In genomic region chr14:90034835-90035525, GRCh38 we compare ENCODE assay signal across 18 cellular contexts. TPM values are rescaled to one million over a fixed set of nuclear protein-coding genes. Genes with fewer than 3 reads are reported as not detected.
DNase-seq lines count a peak whose midpoint lies in the region; ATAC-seq, FAIRE-seq and TF ChIP-seq lines count a peak whose summit lies in the region.
"Had no signal": no experiment of that assay in that cellular context is flagged by ENCODE, and none has a peak within 500 bp of the region (broad histone marks: within the 10 kb centered on the region; RNA-seq: fewer than 3 reads in every experiment).

No MANE protein-coding gene starts in this region.

- no peaks in the 10 kb centered on the region for H4K20me1 ChIP-seq in K562 (replicated peaks; ENCODE audit: control insufficient read depth, insufficient read depth, low read length)
- H4K20me1 ChIP-seq: BLaER1 had no signal

- TF ChIP-seq CTCF in K562 (IDR thresholded peaks at IDR 0.05 in 2 of 3, conservative IDR thresholded peaks at IDR 0.05 in 1 of 3; ENCODE audit: insufficient read depth in 2 of 3, low read depth in 1 of 3, low read length in 3 of 3): no peak

- ATAC-seq in stimulated activated naive CD8-positive, alpha-beta T cell treated with anti-CD3 and anti-CD28 coated beads, Interleukin-15, amount 100 ng/mL, for 72 hours: no peak
- ATAC-seq in stimulated activated naive CD8-positive, alpha-beta T cell treated with anti-CD3 and anti-CD28 coated beads, Interleukin-15, Interleukin-2, amounts not matched to agents 100 U/mL and 50 U/mL, for 24 hours: no peak
- ATAC-seq in K562 (no peak), GM18861 (IDR thresholded peaks at IDR 0.05; ENCODE audit: unreplicated experiment) (no peak)
- ATAC-seq: HCT116, Panc1 had no signal

- H3K27ac ChIP-seq in K562 (ENCODE audit: extremely low read depth, low read depth, low read length): no peak overlapping the region
- H3K27ac ChIP-seq: 22Rv1, BLaER1, GM23248 had no signal

- BruUV-seq in K562 (replicated peaks; lab: Mats Ljungman, UMichigan): no TSS peak

- intact Hi-C loops in K562 (cut with micrococcal nuclease): no loop called here

- no peak for FAIRE-seq in K562 (lab: Jason Lieb, UNC)
- FAIRE-seq: HTR-8/SVneo had no signal

- H2AFZ ChIP-seq in K562 (ENCODE audit: low read depth, low read length): no peak overlapping the region
- H2AFZ ChIP-seq: GM23248 had no signal

- DNase-seq in NCI-H82 (lab: John Stamatoyannopoulos, UW) (peak; percentile 38), NCI-H82 treated with DMSO at 0.1 percent for 48 hours (lab: John Stamatoyannopoulos, UW; ENCODE audit: unreplicated experiment) (no peak), K562 (ENCODE audit: extremely low read depth in 1 of 4, low spot score in 3 of 4) (no peak)
- DNase-seq in stimulated activated naive CD8-positive, alpha-beta T cell treated with anti-CD3 and anti-CD28 coated beads, Interleukin-15, amount 100 ng/mL, for 72 hours: no peak
- no peak for DNase-seq in stimulated activated naive CD8-positive, alpha-beta T cell treated with anti-CD3 and anti-CD28 coated beads, Interleukin-15, Interleukin-2, amounts not matched to agents 100 U/mL and 50 U/mL, for 24 hours
- no peak for DNase-seq in stimulated activated naive CD4-positive, alpha-beta T cell treated with Interleukin-2 at 50 U/mL for 16 hours (lab: John Stamatoyannopoulos, UW)
- no peak for DNase-seq in activated effector memory CD4-positive, alpha-beta T cell treated with Interleukin-2 at 50 U/mL for 16 hours
- DNase-seq: GM23248, NCI-H1436 treated with DMSO at 0.1 percent for 48 hours, NCI-H345, Right ventricle myocardium superior, SK-N-SH had no signal

- H3K9me3 ChIP-seq in K562 (replicated peaks; ENCODE audit: control insufficient read depth, insufficient read depth, low read depth, low read length): no peaks in the 10 kb centered on the region
- H3K9me3 ChIP-seq: SK-N-SH had no signal

- no peak overlapping the region for H3K9ac ChIP-seq in K562 (ENCODE audit: insufficient read depth in 1 of 2, low read depth in 2 of 2, low read length in 2 of 2)
- H3K9ac ChIP-seq: BLaER1, GM23248, SK-N-SH had no signal

- H3K27ac Mint-ChIP-seq in stimulated activated naive CD8-positive, alpha-beta T cell treated with anti-CD3 and anti-CD28 coated beads, Interleukin-15, amount 100 ng/mL, for 72 hours: peak overlapping the region; percentile 48

- H3K9me3 Mint-ChIP-seq in stimulated activated naive CD8-positive, alpha-beta T cell treated with anti-CD3 and anti-CD28 coated beads, Interleukin-15, amount 100 ng/mL, for 72 hours: no peaks in the 10 kb centered on the region

- POLR2A ChIA-PET in K562 (lab: Yijun Ruan, JAX): no interaction called here

- no peak overlapping the region for H3K4me2 ChIP-seq in K562 (ENCODE audit: insufficient read depth, low read length)
- H3K4me2 ChIP-seq: BLaER1, SK-N-SH had no signal

- no peak for TF ChIP-seq POLR2A in K562 (conservative IDR thresholded peaks at IDR 0.05)

- in situ Hi-C loops in K562 (cut with MboI): no loop called here

- H3K4me3 Mint-ChIP-seq in stimulated activated naive CD8-positive, alpha-beta T cell treated with anti-CD3 and anti-CD28 coated beads, Interleukin-15, amount 100 ng/mL, for 72 hours: no peak overlapping the region

- 96% methylated on average over 4 of the region's 6 CpGs for WGBS in K562 (ENCODE audit: insufficient coverage, low coverage, missing lambda C conversion rate)

- H3K4me1 Mint-ChIP-seq in stimulated activated naive CD8-positive, alpha-beta T cell treated with anti-CD3 and anti-CD28 coated beads, Interleukin-15, amount 100 ng/mL, for 72 hours: no peaks in the 10 kb centered on the region

- no peaks in the 10 kb centered on the region for H3K27me3 ChIP-seq in K562 (ENCODE audit: control insufficient read depth in 2 of 2, insufficient read depth in 2 of 2, low read length in 2 of 2)
- H3K27me3 ChIP-seq: BLaER1 had no signal

- TF ChIP-seq EP300 in K562 (IDR thresholded peaks at IDR 0.05; ENCODE audit: low read length): no peak

- H3K36me3 ChIP-seq in K562 (ENCODE audit: control insufficient read depth, insufficient read depth, low read length): peaks cover 36% of the 10 kb centered on the region

- CTCF ChIA-PET in K562 (lab: Yijun Ruan, JAX; ENCODE audit: low intra/inter-chr PET ratio): no interaction called here

- H3K79me2 ChIP-seq in K562 (ENCODE audit: control insufficient read depth, insufficient read depth, low read length): no peaks in the 10 kb centered on the region

- no peak overlapping the region for H3K4me3 ChIP-seq in K562
- H3K4me3 ChIP-seq: BLaER1, GM23248 had no signal

- no peak for TF ChIP-seq RAD21 in K562 (CRISPR knock-in tag; conservative IDR thresholded peaks at IDR 0.05 in 1 of 2, IDR thresholded peaks at IDR 0.05 in 1 of 2)

- H3K9me1 ChIP-seq in K562 (ENCODE audit: control insufficient read depth, insufficient read depth, low read length): no peaks in the 10 kb centered on the region

- H3K4me1 ChIP-seq in K562 (replicated peaks in 1 of 2; ENCODE audit: control insufficient read depth in 2 of 2, insufficient read depth in 2 of 2, low read length in 2 of 2): no peaks in the 10 kb centered on the region
- H3K4me1 ChIP-seq: BLaER1 had no signal

- H3K27me3 Mint-ChIP-seq in stimulated activated naive CD8-positive, alpha-beta T cell treated with anti-CD3 and anti-CD28 coated beads, Interleukin-15, amount 100 ng/mL, for 72 hours: no peaks in the 10 kb centered on the region

TF ChIP-seq in K562, 482 proteins besides CTCF, POLR2A, EP300 and RAD21:
- TF ChIP-seq CHD4 (IDR thresholded peaks at IDR 0.05; ENCODE audit: insufficient read depth, insufficient replicate concordance, low read depth, low read length, poor library complexity, severe bottlenecking): no peak
- TF ChIP-seq, protein P1, sequence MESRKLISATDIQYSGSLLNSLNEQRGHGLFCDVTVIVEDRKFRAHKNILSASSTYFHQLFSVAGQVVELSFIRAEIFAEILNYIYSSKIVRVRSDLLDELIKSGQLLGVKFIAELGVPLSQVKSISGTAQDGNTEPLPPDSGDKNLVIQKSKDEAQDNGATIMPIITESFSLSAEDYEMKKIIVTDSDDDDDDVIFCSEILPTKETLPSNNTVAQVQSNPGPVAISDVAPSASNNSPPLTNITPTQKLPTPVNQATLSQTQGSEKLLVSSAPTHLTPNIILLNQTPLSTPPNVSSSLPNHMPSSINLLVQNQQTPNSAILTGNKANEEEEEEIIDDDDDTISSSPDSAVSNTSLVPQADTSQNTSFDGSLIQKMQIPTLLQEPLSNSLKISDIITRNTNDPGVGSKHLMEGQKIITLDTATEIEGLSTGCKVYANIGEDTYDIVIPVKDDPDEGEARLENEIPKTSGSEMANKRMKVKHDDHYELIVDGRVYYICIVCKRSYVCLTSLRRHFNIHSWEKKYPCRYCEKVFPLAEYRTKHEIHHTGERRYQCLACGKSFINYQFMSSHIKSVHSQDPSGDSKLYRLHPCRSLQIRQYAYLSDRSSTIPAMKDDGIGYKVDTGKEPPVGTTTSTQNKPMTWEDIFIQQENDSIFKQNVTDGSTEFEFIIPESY (CRISPR knock-in tag; IDR thresholded peaks at IDR 0.05): peak; percentile 42; the same call in 1 of the 2 replicates

RNA-seq across cellular contexts. Expression of gene KCNK13, which starts 26.8 kb away (rescaled TPM):
- not detected in 2 replicates for total RNA-seq in K562 (2011; cell fraction: chromatin; rRNA removed; ENCODE audit: low replicate concordance)
- total RNA-seq in K562 (2011; cell fraction: nucleolus; rRNA removed): not detected in 2 replicates
- 0.15 TPM in 1 of 2 replicates, not detected in the other for total RNA-seq in K562 (2011; cell fraction: nucleoplasm; rRNA removed)
- total RNA-seq in K562 (2014; rRNA removed): 0.05 TPM in 1 of 2 replicates, not detected in the other
- not detected in 2 replicates for total RNA-seq in K562 (2014; rRNA removed; fragmentation: Illumina TruSeq; extraction: Trizol)
- total RNA-seq in K562 (2015; rRNA removed; fragmentation: Illumina TruSeq; extraction: Trizol): not detected in 2 replicates
- total RNA-seq in K562 (2021): not detected in 2 replicates
- polyA plus RNA-seq in K562 (2011; rRNA removed): 0.03 TPM in 1 of 2 replicates, not detected in the other
- polyA plus RNA-seq in K562 (2011; cell fraction: cytosol; rRNA removed): 0.04 TPM in 1 of 2 replicates, not detected in the other
- not detected in 2 replicates for polyA plus RNA-seq in K562 (2011; cell fraction: nucleus; rRNA removed)
- not detected in 2 replicates for polyA plus RNA-seq in K562 (2012)
- not detected in 2 replicates for polyA plus RNA-seq in K562 (2014; fragmentation: Illumina TruSeq; extraction: Trizol)
- polyA plus RNA-seq in K562 (2014; fragmentation: Nextera tagmentation; extraction: Ambion mirVana): not detected
- polyA plus RNA-seq in K562 (2014; rRNA removed): not detected in 2 replicates
- polyA minus RNA-seq in K562 (2011; rRNA and poly(A)+ RNA removed): not detected in 2 replicates
- polyA minus RNA-seq in K562 (2011; cell fraction: cytosol; rRNA and poly(A)+ RNA removed): not detected in 2 replicates
- polyA minus RNA-seq in K562 (2011; cell fraction: nucleus; rRNA and poly(A)+ RNA removed): not detected in 2 replicates
- total RNA-seq: GM23248 had no signal
- polyA plus RNA-seq: GM23248, SK-N-SH had no signal
